18 cellular contexts compared by ENCODE assay signal in the genomic region with DNA sequence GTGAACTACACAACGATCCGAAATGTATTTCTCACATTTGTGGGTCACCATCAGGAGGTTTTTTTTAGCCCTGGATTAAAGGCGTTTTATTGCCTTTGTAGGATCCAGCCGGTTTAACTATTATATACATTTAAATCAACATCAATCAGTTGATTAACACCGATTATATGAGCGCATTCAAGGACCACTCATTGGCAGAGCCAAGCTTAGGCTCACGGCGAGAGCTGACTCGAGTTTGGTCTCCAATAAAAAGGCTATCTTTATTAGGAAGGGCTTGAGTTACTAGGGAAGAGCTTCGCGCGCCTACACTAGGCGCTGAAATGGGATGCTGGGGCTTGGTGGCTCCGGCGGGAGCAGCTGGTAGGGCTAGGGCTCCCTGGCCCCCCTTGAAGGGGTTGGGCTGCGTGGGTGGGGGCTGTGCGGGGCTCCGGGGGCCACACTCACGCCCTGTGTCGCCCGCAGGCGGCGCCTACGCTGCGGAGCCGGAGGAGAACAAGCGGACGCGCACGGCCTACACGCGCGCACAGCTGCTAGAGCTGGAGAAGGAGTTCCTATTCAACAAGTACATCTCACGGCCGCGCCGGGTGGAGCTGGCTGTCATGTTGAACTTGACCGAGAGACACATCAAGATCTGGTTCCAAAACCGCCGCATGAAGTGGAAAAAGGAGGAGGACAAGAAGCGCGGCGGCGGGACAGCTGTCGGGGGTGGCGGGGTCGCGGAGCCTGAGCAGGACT. TPM values are rescaled to one million over a fixed set of nuclear protein-coding genes. Genes with fewer than 3 reads are reported as not detected.
DNase-seq lines count a peak whose midpoint lies in the region; ATAC-seq and TF ChIP-seq lines count a peak whose summit lies in the region.
"Had no signal": no experiment of that assay in that cellular context is flagged by ENCODE, and none has a peak within 500 bp of the region (broad histone marks: within the 10 kb centered on the region; RNA-seq: fewer than 3 reads in every experiment).

No MANE protein-coding gene starts in this region.

- no peak overlapping the region for H3K27ac ChIP-seq in BLaER1
- H3K27ac ChIP-seq: RWPE1, thoracic aorta had no signal

- no peaks in the 10 kb centered on the region for H3K9me3 Mint-ChIP-seq in mesothelial cell of epicardium
- H3K9me3 Mint-ChIP-seq: natural killer cell treated with Interleukin-12 subunit alpha and Interleukin-12 subunit beta and Interleukin-15 and Interleukin-18, amount 100 ng/mL, for 72 hours had no signal

- H3K36me3 ChIP-seq in BLaER1 = no peaks in the 10 kb centered on the region
- H3K36me3 ChIP-seq: thoracic aorta had no signal

- H3K36me3 Mint-ChIP-seq in mesothelial cell of epicardium = no peaks in the 10 kb centered on the region

- peaks cover 11% of the 10 kb centered on the region for H3K4me1 Mint-ChIP-seq in mesothelial cell of epicardium

- TF ChIP-seq CTCF in GM12874 (IDR thresholded peaks at IDR 0.05; ENCODE audit: insufficient read depth, low read depth, low read length) = 0 out of 2 replicates have a peak, but pooled peaks have one; percentile 12
- no peak for TF ChIP-seq CTCF in mesothelial cell of epicardium (IDR thresholded peaks at IDR 0.05; ENCODE audit: unreplicated experiment)

- H3K4me2 ChIP-seq in BLaER1 = no peak overlapping the region

- peaks cover 20% of the 10 kb centered on the region for H3K4me1 ChIP-seq in BLaER1

- peaks cover 96% of the 10 kb centered on the region for H3K27me3 Mint-ChIP-seq in mesothelial cell of epicardium (ENCODE audit: low read depth)

- no peak overlapping the region for H3K27ac Mint-ChIP-seq in mesothelial cell of epicardium

- peaks cover 94% of the 10 kb centered on the region for H4K20me1 ChIP-seq in BLaER1

- peaks cover 100% of the 10 kb centered on the region for H3K27me3 ChIP-seq in BLaER1

- peaks cover 70% of the 10 kb centered on the region for H3K9me3 ChIP-seq in BLaER1
- H3K9me3 ChIP-seq: thoracic aorta had no signal

- H3K4me3 Mint-ChIP-seq in mesothelial cell of epicardium = peak overlapping the region; percentile 43
- H3K4me3 Mint-ChIP-seq: natural killer cell treated with Interleukin-12 subunit alpha and Interleukin-12 subunit beta and Interleukin-15 and Interleukin-18, amount 100 ng/mL, for 72 hours had no signal

- ATAC-seq in GM19397 (IDR thresholded peaks at IDR 0.05; ENCODE audit: unreplicated experiment) = no peak
- ATAC-seq: left cardiac atrium; natural killer cell treated with Interleukin-12 subunit alpha and Interleukin-12 subunit beta and Interleukin-15 and Interleukin-18, amount 100 ng/mL, for 72 hours had no signal

- peak; percentile 62 for DNase-seq in activated CD8-positive, alpha-beta memory T cell treated with anti-CD3 and anti-CD28 coated beads, Interleukin-2, amount 50 U/mL, for 48 hours
- DNase-seq in mesothelial cell of epicardium (ENCODE audit: low spot score in 2 of 2, unreplicated experiment in 2 of 2) = peak in 1 of 2 experiments; percentile 42
- DNase-seq in stimulated activated CD4-positive, alpha-beta T cell treated with anti-CD3 and anti-CD28 coated beads, Interleukin-4, amount 100 ng/mL, for 4 hours = no peak
- no peak for DNase-seq in cerebellum (ENCODE audit: low spot score)
- DNase-seq in Kasumi-1 (lab: John Stamatoyannopoulos, UW) = no peak
- DNase-seq: CD4-positive, CD25-positive, alpha-beta regulatory T cell; head of caudate nucleus; left cardiac atrium; NCI-H1436; NCI-H526 treated with DMSO at 0.1 percent for 48 hours; T-helper 9 cell had no signal

- no peak overlapping the region for H3K9ac ChIP-seq in BLaER1

- peak overlapping the region; percentile 41; the same call in 1 of the 2 replicates for H3K4me3 ChIP-seq in BLaER1
- H3K4me3 ChIP-seq: thoracic aorta had no signal

RNA-seq across cellular contexts. Expression of a gene that starts 4.2 kb away (rescaled TPM):
- total RNA-seq in mesothelial cell of epicardium (not detected in 3 replicates), cerebellum (not detected)
- total RNA-seq: bronchial epithelial cell; CD4-positive, CD25-positive, alpha-beta regulatory T cell; left cardiac atrium; natural killer cell treated with Interleukin-12 subunit alpha and Interleukin-12 subunit beta and Interleukin-15 and Interleukin-18, amount 100 ng/mL, for 72 hours had no signal

RNA-seq across cellular contexts. Expression of a gene that starts 45.2 kb away (rescaled TPM):
- 0.05 to 0.16 TPM in 2 of 3 replicates, not detected in the other for total RNA-seq in mesothelial cell of epicardium
- total RNA-seq in cerebellum = not detected
- total RNA-seq: bronchial epithelial cell; CD4-positive, CD25-positive, alpha-beta regulatory T cell; left cardiac atrium; natural killer cell treated with Interleukin-12 subunit alpha and Interleukin-12 subunit beta and Interleukin-15 and Interleukin-18, amount 100 ng/mL, for 72 hours; thoracic aorta had no signal
